1 cellular context compared by ENCODE assay signal in genomic region chr2:189153608-189154007, GRCh38.
TF ChIP-seq lines count a peak whose summit lies in the region.

No MANE protein-coding gene starts in this region.

TF ChIP-seq in IMR-90, 13 proteins besides CTCF, POLR2A, EP300 and RAD21:
- TF ChIP-seq RFX5 (IDR thresholded peaks at IDR 0.05; ENCODE audit: low read depth, low read length) (no peak), MAZ (IDR thresholded peaks at IDR 0.05; ENCODE audit: borderline replicate concordance, low read depth, low read length) (no peak), MXI1 (IDR thresholded peaks at IDR 0.05; ENCODE audit: borderline replicate concordance, low read depth, low read length) (no peak), BHLHE40 (IDR thresholded peaks at IDR 0.05; ENCODE audit: low read depth, low read length) (no peak), CEBPB (IDR thresholded peaks at IDR 0.05; ENCODE audit: low read depth, low read length) (no peak), MAFK (IDR thresholded peaks at IDR 0.05; ENCODE audit: low read depth, low read length) (no peak), FOS (IDR thresholded peaks at IDR 0.05; ENCODE audit: low read depth, low read length) (no peak), RCOR1 (IDR thresholded peaks at IDR 0.05; ENCODE audit: insufficient replicate concordance, low read length) (no peak), NFE2L2 (IDR thresholded peaks at IDR 0.05; ENCODE audit: low read depth, low read length) (no peak), SMC3 (IDR thresholded peaks at IDR 0.05; ENCODE audit: low read depth, low read length) (no peak), CHD1 (IDR thresholded peaks at IDR 0.05; ENCODE audit: low read depth, low read length) (no peak), USF2 (IDR thresholded peaks at IDR 0.05; ENCODE audit: low read depth, low read length) (no peak)
